In the genomic region with DNA sequence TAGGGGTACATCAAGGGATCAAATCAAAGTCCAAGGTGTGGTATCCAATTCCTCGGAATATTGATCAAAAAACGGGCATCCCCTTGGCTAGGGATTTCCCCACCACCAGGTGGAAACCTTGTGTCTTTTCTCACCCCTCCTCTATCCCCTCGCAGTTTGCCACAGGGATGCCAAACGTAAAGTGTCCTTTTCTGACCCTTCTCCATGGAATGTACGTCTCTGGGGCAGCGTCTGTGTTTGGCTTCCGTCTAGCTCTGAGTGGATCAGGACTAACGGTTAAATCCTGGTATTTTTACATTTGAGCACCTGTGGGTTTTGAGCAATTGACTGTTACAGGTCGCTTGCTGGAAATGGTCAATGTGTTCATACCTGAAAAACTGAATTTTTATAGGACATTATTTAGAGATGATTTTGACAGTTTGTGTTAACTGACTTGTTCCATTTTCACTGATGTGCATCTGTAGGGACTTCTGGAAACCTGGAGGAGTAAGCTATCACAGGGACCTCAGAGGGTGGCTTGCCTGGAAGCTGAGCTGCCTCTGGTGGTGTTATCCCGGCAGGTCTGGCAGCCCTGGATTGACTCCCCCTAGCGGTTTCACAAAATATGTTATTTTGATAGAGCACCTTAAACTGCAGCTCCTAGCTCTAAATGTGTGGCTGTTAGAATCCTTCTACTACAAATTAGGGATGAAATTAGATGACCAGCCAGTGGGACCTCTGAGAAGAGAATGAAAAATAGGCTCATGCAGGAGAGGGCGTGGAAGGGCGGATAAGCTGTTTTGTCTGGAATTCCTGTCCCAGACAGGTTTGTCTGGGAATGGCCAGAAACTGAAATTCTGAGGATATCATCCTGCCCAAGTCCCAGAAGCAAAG, we compare ENCODE assay signal across 1 cellular context.
TF ChIP-seq lines count a peak whose summit lies in the region.

No MANE protein-coding gene starts in this region.

TF ChIP-seq in HepG2, 621 proteins besides CTCF, POLR2A, EP300 and RAD21 (continued from another document and continues in another):
- TF ChIP-seq, protein P1, sequence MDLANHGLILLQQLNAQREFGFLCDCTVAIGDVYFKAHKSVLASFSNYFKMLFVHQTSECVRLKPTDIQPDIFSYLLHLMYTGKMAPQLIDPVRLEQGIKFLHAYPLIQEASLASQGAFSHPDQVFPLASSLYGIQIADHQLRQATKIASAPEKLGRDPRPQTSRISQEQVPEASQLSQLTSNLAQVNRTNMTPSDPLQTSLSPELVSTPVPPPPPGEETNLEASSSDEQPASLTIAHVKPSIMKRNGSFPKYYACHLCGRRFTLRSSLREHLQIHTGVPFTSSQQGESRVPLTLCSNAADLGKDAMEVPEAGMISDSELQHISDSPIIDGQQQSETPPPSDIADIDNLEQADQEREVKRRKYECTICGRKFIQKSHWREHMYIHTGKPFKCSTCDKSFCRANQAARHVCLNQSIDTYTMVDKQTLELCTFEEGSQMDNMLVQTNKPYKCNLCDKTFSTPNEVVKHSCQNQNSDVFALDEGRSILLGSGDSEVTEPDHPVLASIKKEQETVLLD (CRISPR knock-in tag; IDR thresholded peaks at IDR 0.05; ENCODE audit: low read depth), result no peak
- no peak for TF ChIP-seq ZIK1 (CRISPR knock-in tag; IDR thresholded peaks at IDR 0.05; ENCODE audit: borderline replicate concordance, low read depth)
- TF ChIP-seq ZNF17 (CRISPR knock-in tag; IDR thresholded peaks at IDR 0.05), result no peak
- TF ChIP-seq ZNF205 (CRISPR knock-in tag; IDR thresholded peaks at IDR 0.05), result 0 out of 2 replicates have a peak, but pooled peaks have one; percentile 61
- TF ChIP-seq ATRX (CRISPR knock-in tag; IDR thresholded peaks at IDR 0.05; ENCODE audit: borderline replicate concordance), result no peak
- no peak for TF ChIP-seq ISX (CRISPR knock-in tag; conservative IDR thresholded peaks at IDR 0.05)
- no peak for TF ChIP-seq SRSF9 (IDR thresholded peaks at IDR 0.05; ENCODE audit: borderline replicate concordance, insufficient read depth, low read depth, low read length, poor library complexity, severe bottlenecking)
- TF ChIP-seq, protein P2, sequence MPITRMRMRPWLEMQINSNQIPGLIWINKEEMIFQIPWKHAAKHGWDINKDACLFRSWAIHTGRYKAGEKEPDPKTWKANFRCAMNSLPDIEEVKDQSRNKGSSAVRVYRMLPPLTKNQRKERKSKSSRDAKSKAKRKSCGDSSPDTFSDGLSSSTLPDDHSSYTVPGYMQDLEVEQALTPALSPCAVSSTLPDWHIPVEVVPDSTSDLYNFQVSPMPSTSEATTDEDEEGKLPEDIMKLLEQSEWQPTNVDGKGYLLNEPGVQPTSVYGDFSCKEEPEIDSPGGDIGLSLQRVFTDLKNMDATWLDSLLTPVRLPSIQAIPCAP (CRISPR knock-in tag; IDR thresholded peaks at IDR 0.05; ENCODE audit: low read depth), result no peak
- TF ChIP-seq ZSCAN30 (CRISPR knock-in tag; IDR thresholded peaks at IDR 0.05), result no peak
- no peak for TF ChIP-seq ZNF746 (CRISPR knock-in tag; IDR thresholded peaks at IDR 0.05)
- TF ChIP-seq PLRG1 (conservative IDR thresholded peaks at IDR 0.05), result no peak
- TF ChIP-seq, protein P3, sequence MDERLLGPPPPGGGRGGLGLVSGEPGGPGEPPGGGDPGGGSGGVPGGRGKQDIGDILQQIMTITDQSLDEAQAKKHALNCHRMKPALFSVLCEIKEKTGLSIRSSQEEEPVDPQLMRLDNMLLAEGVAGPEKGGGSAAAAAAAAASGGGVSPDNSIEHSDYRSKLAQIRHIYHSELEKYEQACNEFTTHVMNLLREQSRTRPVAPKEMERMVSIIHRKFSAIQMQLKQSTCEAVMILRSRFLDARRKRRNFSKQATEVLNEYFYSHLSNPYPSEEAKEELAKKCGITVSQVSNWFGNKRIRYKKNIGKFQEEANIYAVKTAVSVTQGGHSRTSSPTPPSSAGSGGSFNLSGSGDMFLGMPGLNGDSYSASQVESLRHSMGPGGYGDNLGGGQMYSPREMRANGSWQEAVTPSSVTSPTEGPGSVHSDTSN (CRISPR knock-in tag; IDR thresholded peaks at IDR 0.05), result no peak
- TF ChIP-seq, protein P4, sequence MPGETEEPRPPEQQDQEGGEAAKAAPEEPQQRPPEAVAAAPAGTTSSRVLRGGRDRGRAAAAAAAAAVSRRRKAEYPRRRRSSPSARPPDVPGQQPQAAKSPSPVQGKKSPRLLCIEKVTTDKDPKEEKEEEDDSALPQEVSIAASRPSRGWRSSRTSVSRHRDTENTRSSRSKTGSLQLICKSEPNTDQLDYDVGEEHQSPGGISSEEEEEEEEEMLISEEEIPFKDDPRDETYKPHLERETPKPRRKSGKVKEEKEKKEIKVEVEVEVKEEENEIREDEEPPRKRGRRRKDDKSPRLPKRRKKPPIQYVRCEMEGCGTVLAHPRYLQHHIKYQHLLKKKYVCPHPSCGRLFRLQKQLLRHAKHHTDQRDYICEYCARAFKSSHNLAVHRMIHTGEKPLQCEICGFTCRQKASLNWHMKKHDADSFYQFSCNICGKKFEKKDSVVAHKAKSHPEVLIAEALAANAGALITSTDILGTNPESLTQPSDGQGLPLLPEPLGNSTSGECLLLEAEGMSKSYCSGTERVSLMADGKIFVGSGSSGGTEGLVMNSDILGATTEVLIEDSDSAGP (CRISPR knock-in tag; IDR thresholded peaks at IDR 0.05; ENCODE audit: borderline replicate concordance), result no peak
- TF ChIP-seq, protein P5, sequence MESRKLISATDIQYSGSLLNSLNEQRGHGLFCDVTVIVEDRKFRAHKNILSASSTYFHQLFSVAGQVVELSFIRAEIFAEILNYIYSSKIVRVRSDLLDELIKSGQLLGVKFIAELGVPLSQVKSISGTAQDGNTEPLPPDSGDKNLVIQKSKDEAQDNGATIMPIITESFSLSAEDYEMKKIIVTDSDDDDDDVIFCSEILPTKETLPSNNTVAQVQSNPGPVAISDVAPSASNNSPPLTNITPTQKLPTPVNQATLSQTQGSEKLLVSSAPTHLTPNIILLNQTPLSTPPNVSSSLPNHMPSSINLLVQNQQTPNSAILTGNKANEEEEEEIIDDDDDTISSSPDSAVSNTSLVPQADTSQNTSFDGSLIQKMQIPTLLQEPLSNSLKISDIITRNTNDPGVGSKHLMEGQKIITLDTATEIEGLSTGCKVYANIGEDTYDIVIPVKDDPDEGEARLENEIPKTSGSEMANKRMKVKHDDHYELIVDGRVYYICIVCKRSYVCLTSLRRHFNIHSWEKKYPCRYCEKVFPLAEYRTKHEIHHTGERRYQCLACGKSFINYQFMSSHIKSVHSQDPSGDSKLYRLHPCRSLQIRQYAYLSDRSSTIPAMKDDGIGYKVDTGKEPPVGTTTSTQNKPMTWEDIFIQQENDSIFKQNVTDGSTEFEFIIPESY (CRISPR knock-in tag; IDR thresholded peaks at IDR 0.05), result no peak
- no peak for TF ChIP-seq SUZ12 (IDR thresholded peaks at IDR 0.05; ENCODE audit: low read depth, low read length)
- TF ChIP-seq SALL1 (CRISPR knock-in tag; IDR thresholded peaks at IDR 0.05), result peak; percentile 42
- no peak for TF ChIP-seq GLI4 (CRISPR knock-in tag; IDR thresholded peaks at IDR 0.05; ENCODE audit: borderline replicate concordance)
- no peak for TF ChIP-seq JUN (CRISPR knock-in tag; IDR thresholded peaks at IDR 0.05)
- TF ChIP-seq ESRRA (CRISPR knock-in tag; IDR thresholded peaks at IDR 0.05; ENCODE audit: low read depth), result peak; percentile 42; the same call in 1 of the 2 replicates
- 0 out of 2 replicates have a peak, but pooled peaks have one; percentile 39 for TF ChIP-seq ZNF543 (CRISPR knock-in tag; IDR thresholded peaks at IDR 0.05)
- TF ChIP-seq, protein P6, sequence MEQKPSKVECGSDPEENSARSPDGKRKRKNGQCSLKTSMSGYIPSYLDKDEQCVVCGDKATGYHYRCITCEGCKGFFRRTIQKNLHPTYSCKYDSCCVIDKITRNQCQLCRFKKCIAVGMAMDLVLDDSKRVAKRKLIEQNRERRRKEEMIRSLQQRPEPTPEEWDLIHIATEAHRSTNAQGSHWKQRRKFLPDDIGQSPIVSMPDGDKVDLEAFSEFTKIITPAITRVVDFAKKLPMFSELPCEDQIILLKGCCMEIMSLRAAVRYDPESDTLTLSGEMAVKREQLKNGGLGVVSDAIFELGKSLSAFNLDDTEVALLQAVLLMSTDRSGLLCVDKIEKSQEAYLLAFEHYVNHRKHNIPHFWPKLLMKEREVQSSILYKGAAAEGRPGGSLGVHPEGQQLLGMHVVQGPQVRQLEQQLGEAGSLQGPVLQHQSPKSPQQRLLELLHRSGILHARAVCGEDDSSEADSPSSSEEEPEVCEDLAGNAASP (CRISPR knock-in tag; IDR thresholded peaks at IDR 0.05; ENCODE audit: borderline replicate concordance), result peak; percentile 65; the same call in 1 of the 2 replicates
- no peak for TF ChIP-seq ZNF503 (CRISPR knock-in tag; IDR thresholded peaks at IDR 0.05)
- TF ChIP-seq SSRP1 (CRISPR knock-in tag; IDR thresholded peaks at IDR 0.05), result 0 out of 2 replicates have a peak, but pooled peaks have one; percentile 38
- peak; percentile 32; the same call in 1 of the 2 replicates for TF ChIP-seq SAP130 (CRISPR knock-in tag; IDR thresholded peaks at IDR 0.05; ENCODE audit: low read depth)
- TF ChIP-seq ZSCAN12 (CRISPR knock-in tag; IDR thresholded peaks at IDR 0.05), result 0 out of 2 replicates have a peak, but pooled peaks have one; percentile 17
- TF ChIP-seq PHF20 (CRISPR knock-in tag; IDR thresholded peaks at IDR 0.05), result no peak
- no peak for TF ChIP-seq GFI1 (CRISPR knock-in tag; IDR thresholded peaks at IDR 0.05; ENCODE audit: borderline replicate concordance)
- TF ChIP-seq ARID4A (CRISPR knock-in tag; IDR thresholded peaks at IDR 0.05; ENCODE audit: borderline replicate concordance), result peak; percentile 14; the same call in 1 of the 2 replicates
- TF ChIP-seq TOE1 (CRISPR knock-in tag; IDR thresholded peaks at IDR 0.05), result no peak
- 0 out of 2 replicates have a peak, but pooled peaks have one; percentile 46 for TF ChIP-seq KLF12 (CRISPR knock-in tag; IDR thresholded peaks at IDR 0.05; ENCODE audit: borderline replicate concordance)
- TF ChIP-seq, protein P7, sequence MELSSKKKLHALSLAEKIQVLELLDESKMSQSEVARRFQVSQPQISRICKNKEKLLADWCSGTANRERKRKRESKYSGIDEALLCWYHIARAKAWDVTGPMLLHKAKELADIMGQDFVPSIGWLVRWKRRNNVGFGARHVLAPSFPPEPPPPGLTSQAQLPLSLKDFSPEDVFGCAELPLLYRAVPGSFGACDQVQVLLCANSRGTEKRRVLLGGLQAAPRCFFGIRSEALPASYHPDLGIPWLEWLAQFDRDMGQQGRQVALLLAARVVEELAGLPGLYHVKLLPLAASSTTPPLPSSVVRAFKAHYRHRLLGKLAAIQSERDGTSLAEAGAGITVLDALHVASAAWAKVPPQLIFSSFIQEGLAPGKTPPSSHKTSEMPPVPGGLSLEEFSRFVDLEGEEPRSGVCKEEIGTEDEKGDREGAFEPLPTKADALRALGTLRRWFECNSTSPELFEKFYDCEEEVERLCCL (CRISPR knock-in tag; IDR thresholded peaks at IDR 0.05; ENCODE audit: borderline replicate concordance), result no peak
- 0 out of 2 replicates have a peak, but pooled peaks have one; percentile 31 for TF ChIP-seq ZNF605 (CRISPR knock-in tag; IDR thresholded peaks at IDR 0.05)
- TF ChIP-seq ZNF556 (CRISPR knock-in tag; IDR thresholded peaks at IDR 0.05; ENCODE audit: borderline replicate concordance), result peak; percentile 32; the same call in 1 of the 2 replicates
- 0 out of 2 replicates have a peak, but pooled peaks have one; percentile 18 for TF ChIP-seq MEIS1 (CRISPR knock-in tag; IDR thresholded peaks at IDR 0.05; ENCODE audit: borderline replicate concordance)
- no peak for TF ChIP-seq CENPT (CRISPR knock-in tag; IDR thresholded peaks at IDR 0.05; ENCODE audit: low read depth)
- TF ChIP-seq BHLHE40 (IDR thresholded peaks at IDR 0.05; ENCODE audit: low read length), result no peak
- TF ChIP-seq TEAD3 (CRISPR knock-in tag; optimal IDR thresholded peaks at IDR 0.05; ENCODE audit: borderline replicate concordance), result peak; percentile 43
- TF ChIP-seq RFXANK (CRISPR knock-in tag; IDR thresholded peaks at IDR 0.05), result no peak
